Comparison of ENCODE assay signal across 18 cellular contexts in the genomic region with DNA sequence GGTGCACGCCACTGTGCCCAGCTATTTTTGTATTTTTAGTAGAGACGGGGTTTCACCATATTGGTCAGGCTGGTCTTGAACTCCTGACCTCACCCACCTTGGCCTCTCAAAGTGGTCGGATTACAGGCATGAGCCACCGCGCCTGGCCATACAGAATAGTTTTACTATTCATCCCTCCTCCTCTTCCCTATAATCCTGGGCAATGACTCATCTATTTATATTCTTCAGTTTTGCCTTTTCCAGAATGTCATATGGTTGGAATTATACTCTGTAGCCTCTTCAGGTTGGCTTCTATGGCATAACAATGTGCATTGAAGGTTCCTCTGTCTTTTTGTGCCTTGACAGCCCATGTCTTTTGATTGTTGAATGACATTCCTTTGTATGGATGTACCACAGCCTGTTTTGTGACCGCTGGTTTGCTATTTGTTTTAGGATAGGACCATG. TPM values are rescaled to one million over a fixed set of nuclear protein-coding genes. Genes with fewer than 3 reads are reported as not detected.
DNase-seq lines count a peak whose midpoint lies in the region; ATAC-seq and TF ChIP-seq lines count a peak whose summit lies in the region.
"Had no signal": no experiment of that assay in that cellular context is flagged by ENCODE, and none has a peak within 500 bp of the region (broad histone marks: within the 10 kb centered on the region; RNA-seq: fewer than 3 reads in every experiment).

No MANE protein-coding gene starts in this region.

- no peak for TF ChIP-seq CTCF in 22Rv1 (IDR thresholded peaks at IDR 0.05)

- DNase-seq in H4 (ENCODE audit: low spot score) (peak; percentile 64), SW480 (ENCODE audit: low spot score) (peak; percentile 22), fibroblast of peridontal ligament (ENCODE audit: extremely low read depth) (peak; percentile 74), SKM-1 (lab: John Stamatoyannopoulos, UW; ENCODE audit: unreplicated experiment) (no peak), DMS153 (lab: John Stamatoyannopoulos, UW) (no peak), middle frontal gyrus (ENCODE audit: extremely low spot score, low spot score) (no peak)
- DNase-seq: activated CD4-positive, alpha-beta T cell treated with anti-CD3 and anti-CD28 coated beads, Interleukin-2, amount 50 U/mL, for 4 hours; activated T-cell treated with anti-CD3 and anti-CD28 coated beads, Interleukin-2, amount 50 U/mL, for 4 hours; heart right ventricle; kidney glomerular epithelial cell; mucosa of descending colon; NCI-H2029; NCI-H510A treated with DMSO at 0.1 percent for 48 hours; stimulated activated naive B cell treated with anti-CD40 and anti-IgM and Interleukin-4, amounts not matched to agents 10 μg/mL and 1 μg/mL and 100 μg/mL, for 72 hours; trophoblast cell had no signal

- peak overlapping the region; percentile 42 for H3K27ac ChIP-seq in 22Rv1
- H3K27ac ChIP-seq: heart right ventricle had no signal

- no peak for ATAC-seq in HG03025 (IDR thresholded peaks at IDR 0.05; ENCODE audit: low FRiP score, unreplicated experiment)
- ATAC-seq: activated T-cell treated with anti-CD3 and anti-CD28 coated beads, Interleukin-2, amount 50 U/mL, for 4 hours; heart right ventricle; stimulated activated naive B cell treated with anti-CD40 and anti-IgM and Interleukin-4, amounts not matched to agents 10 μg/mL and 1 μg/mL and 100 μg/mL, for 72 hours had no signal

RNA-seq across cellular contexts. Expression of gene LRP3, which starts 22.2 kb away (rescaled TPM):
- total RNA-seq in H4 (2014; rRNA removed; shearing (Covaris generic)): 11.7 and 17.0 TPM in 2 replicates

RNA-seq across cellular contexts. Expression of gene WDR88, which starts 40.0 kb away (rescaled TPM):
- not detected in 2 replicates for total RNA-seq in H4 (2014; rRNA removed; shearing (Covaris generic))
- total RNA-seq: activated T-cell treated with anti-CD3 and anti-CD28 coated beads, Interleukin-2, amount 50 U/mL, for 4 hours; mucosa of descending colon; omental fat pad had no signal

RNA-seq across cellular contexts. Expression of gene SLC7A10, which starts 53.7 kb away (rescaled TPM):
- total RNA-seq in H4 (2014; rRNA removed; shearing (Covaris generic)): not detected in 2 replicates
- total RNA-seq: activated T-cell treated with anti-CD3 and anti-CD28 coated beads, Interleukin-2, amount 50 U/mL, for 4 hours; mucosa of descending colon had no signal

Comparison
In these comparisons a context has a peak if more than half of its experiments do, and no peak if none do; other contexts are left out.
1. DNase-seq: peak in H4 (single experiment), SW480 (single experiment) and fibroblast of peridontal ligament (single experiment); none in SKM-1 (single experiment), DMS153 (single experiment) and middle frontal gyrus (single experiment).